ENCODE assay signal across 17 cellular contexts in the genomic region with DNA sequence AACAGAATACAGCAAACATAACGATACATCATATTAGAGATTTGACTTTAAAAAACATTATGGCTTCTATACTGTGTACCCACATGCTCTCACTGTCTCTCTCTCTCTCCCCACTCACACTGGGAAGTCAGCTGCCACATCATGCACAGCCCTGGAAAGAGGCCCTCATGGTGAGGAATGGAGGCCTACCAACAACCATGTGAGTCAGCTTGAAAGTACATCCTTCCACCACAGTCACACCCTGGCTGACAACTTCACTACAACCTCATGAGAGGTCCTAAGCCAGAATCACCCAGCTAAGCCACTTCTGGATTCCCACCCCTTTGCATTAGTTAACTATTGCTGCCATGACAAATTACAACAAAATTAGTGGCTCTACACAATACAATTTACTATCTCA. TPM values are rescaled to one million over a fixed set of nuclear protein-coding genes. Genes with fewer than 3 reads are reported as not detected.
A peak's percentile ranks its signal among the peaks of the same experiment; 100 is the strongest.
DNase-seq lines count a peak whose midpoint lies in the region; ATAC-seq lines count a peak whose summit lies in the region.
"Had no signal": no experiment of that assay in that cellular context is flagged by ENCODE, and none has a peak within 500 bp of the region (broad histone marks: within the 10 kb centered on the region; RNA-seq: fewer than 3 reads in every experiment).

No MANE protein-coding gene starts in this region.

- peak overlapping the region in 1 of 2 donors; percentile 19 for H3K27ac Mint-ChIP-seq in activated naive CD4-positive, alpha-beta T cell treated with anti-CD3 and anti-CD28 coated beads, Interleukin-2, amount 50 U/mL, for 72 hours
- no peak overlapping the region for H3K27ac Mint-ChIP-seq in activated naive CD4-positive, alpha-beta T cell treated with anti-CD3 and anti-CD28 coated beads, Interleukin-2, amount 10 ng/mL, durations not matched to agents 7 days and 5 days
- no peak overlapping the region for H3K27ac Mint-ChIP-seq in stimulated activated naive CD8-positive, alpha-beta T cell treated with anti-CD3 and anti-CD28 coated beads, Interleukin-15, amount 100 ng/mL, for 72 hours
- H3K27ac Mint-ChIP-seq: activated CD4-positive, alpha-beta T cell treated with anti-CD3 and anti-CD28 coated beads, Interleukin-2, amount 10 ng/mL, durations not matched to agents 24 days and 14 days; activated naive CD4-positive, alpha-beta T cell treated with anti-CD3 and anti-CD28 coated beads, Interleukin-2, amount 50 U/mL, for 24 hours; T-helper 1 cell treated with Interleukin-12 subunit alpha and Interleukin-12 subunit beta and Interleukin-4 antibody, amounts not matched to agents 30 μg/mL and 1 μg/mL, for 36 hours; type B pancreatic cell had no signal

- H3K27ac ChIP-seq in caudate nucleus (ENCODE audit: low read depth, low read length) = no peak overlapping the region
- H3K27ac ChIP-seq: pancreas had no signal

- peaks cover 4% of the 10 kb centered on the region for H3K4me1 Mint-ChIP-seq in activated naive CD4-positive, alpha-beta T cell treated with anti-CD3 and anti-CD28 coated beads, Interleukin-2, amount 10 ng/mL, durations not matched to agents 7 days and 5 days
- peaks cover 10% of the 10 kb centered on the region for H3K4me1 Mint-ChIP-seq in stimulated activated naive CD8-positive, alpha-beta T cell treated with anti-CD3 and anti-CD28 coated beads, Interleukin-15, amount 100 ng/mL, for 72 hours

- no peaks in the 10 kb centered on the region for H3K27me3 Mint-ChIP-seq in activated naive CD4-positive, alpha-beta T cell treated with anti-CD3 and anti-CD28 coated beads, Interleukin-2, amount 10 ng/mL, durations not matched to agents 7 days and 5 days
- H3K27me3 Mint-ChIP-seq in stimulated activated naive CD8-positive, alpha-beta T cell treated with anti-CD3 and anti-CD28 coated beads, Interleukin-15, amount 100 ng/mL, for 72 hours = no peaks in the 10 kb centered on the region
- H3K27me3 Mint-ChIP-seq: activated CD4-positive, alpha-beta T cell treated with anti-CD3 and anti-CD28 coated beads, Interleukin-2, amount 10 ng/mL, durations not matched to agents 24 days and 14 days; activated naive CD4-positive, alpha-beta T cell treated with anti-CD3 and anti-CD28 coated beads, Interleukin-2, amount 50 U/mL, for 24 hours; type B pancreatic cell had no signal

- peaks cover 0 to 7% of the 10 kb centered on the region in 2 donors for H3K9me3 Mint-ChIP-seq in activated naive CD4-positive, alpha-beta T cell treated with anti-CD3 and anti-CD28 coated beads, Interleukin-2, amount 50 U/mL, for 72 hours
- peaks cover 9% of the 10 kb centered on the region for H3K9me3 Mint-ChIP-seq in activated naive CD4-positive, alpha-beta T cell treated with anti-CD3 and anti-CD28 coated beads, Interleukin-2, amount 10 ng/mL, durations not matched to agents 7 days and 5 days
- H3K9me3 Mint-ChIP-seq in stimulated activated naive CD8-positive, alpha-beta T cell treated with anti-CD3 and anti-CD28 coated beads, Interleukin-15, amount 100 ng/mL, for 72 hours = no peaks in the 10 kb centered on the region
- H3K9me3 Mint-ChIP-seq: activated naive CD4-positive, alpha-beta T cell treated with anti-CD3 and anti-CD28 coated beads, Interleukin-2, amount 50 U/mL, for 24 hours had no signal

- H3K27me3 ChIP-seq in H7 (ENCODE audit: control insufficient read depth, insufficient read depth, low read length) = no peaks in the 10 kb centered on the region
- H3K27me3 ChIP-seq: pancreas had no signal

- H3K36me3 ChIP-seq in H7 (replicated peaks; ENCODE audit: control insufficient read depth, insufficient read depth, low read length) = no peaks in the 10 kb centered on the region
- H3K36me3 ChIP-seq: pancreas had no signal

- peak; percentile 86 to 87 for ATAC-seq in activated naive CD4-positive, alpha-beta T cell treated with anti-CD3 and anti-CD28 coated beads, Interleukin-2, amount 50 U/mL, for 72 hours
- ATAC-seq in esophagus mucosa = peak; percentile 63
- ATAC-seq in stimulated activated naive CD8-positive, alpha-beta T cell treated with anti-CD3 and anti-CD28 coated beads, Interleukin-15, amount 100 ng/mL, for 72 hours = peak; percentile 91
- ATAC-seq in HG02798 (IDR thresholded peaks at IDR 0.05; ENCODE audit: poor library complexity, unreplicated experiment) = no peak
- ATAC-seq: pancreas had no signal

- H3K4me3 Mint-ChIP-seq in activated naive CD4-positive, alpha-beta T cell treated with anti-CD3 and anti-CD28 coated beads, Interleukin-2, amount 10 ng/mL, durations not matched to agents 7 days and 5 days = no peak overlapping the region
- no peak overlapping the region for H3K4me3 Mint-ChIP-seq in stimulated activated naive CD8-positive, alpha-beta T cell treated with anti-CD3 and anti-CD28 coated beads, Interleukin-15, amount 100 ng/mL, for 72 hours
- H3K4me3 Mint-ChIP-seq: activated CD4-positive, alpha-beta T cell treated with anti-CD3 and anti-CD28 coated beads, Interleukin-2, amount 10 ng/mL, durations not matched to agents 24 days and 14 days; activated naive CD4-positive, alpha-beta T cell treated with anti-CD3 and anti-CD28 coated beads, Interleukin-2, amount 50 U/mL, for 24 hours; T-helper 1 cell treated with Interleukin-12 subunit alpha and Interleukin-12 subunit beta and Interleukin-4 antibody, amounts not matched to agents 30 μg/mL and 1 μg/mL, for 36 hours; type B pancreatic cell had no signal

- no peak overlapping the region for H3K4me3 ChIP-seq in H7 (ENCODE audit: insufficient read depth, low read depth, low read length)
- H3K4me3 ChIP-seq: pancreas had no signal

- CTCF ChIA-PET in activated naive CD4-positive, alpha-beta T cell treated with anti-CD3 and anti-CD28 coated beads, Interleukin-2, amount 10 ng/mL, durations not matched to agents 7 days and 5 days (lab: Charles Lee) = no interaction called here

- peaks cover 0 to 20% of the 10 kb centered on the region in 2 donors for H3K36me3 Mint-ChIP-seq in activated naive CD4-positive, alpha-beta T cell treated with anti-CD3 and anti-CD28 coated beads, Interleukin-2, amount 50 U/mL, for 72 hours
- H3K36me3 Mint-ChIP-seq in activated naive CD4-positive, alpha-beta T cell treated with anti-CD3 and anti-CD28 coated beads, Interleukin-2, amount 10 ng/mL, durations not matched to agents 7 days and 5 days = peaks cover 12% of the 10 kb centered on the region

- DNase-seq in activated naive CD4-positive, alpha-beta T cell treated with anti-CD3 and anti-CD28 coated beads, Interleukin-2, amount 50 U/mL, for 72 hours (ENCODE audit: low spot score in 2 of 2) = no peak
- no peak for DNase-seq in activated naive CD4-positive, alpha-beta T cell treated with anti-CD3 and anti-CD28 coated beads, Interleukin-2, amount 10 ng/mL, durations not matched to agents 7 days and 5 days
- DNase-seq in NCI-H226 = peak; percentile 9
- DNase-seq in stimulated activated naive CD8-positive, alpha-beta T cell treated with anti-CD3 and anti-CD28 coated beads, Interleukin-15, amount 100 ng/mL, for 72 hours = peak in 1 of 2 donors; percentile 26
- DNase-seq in H7 = no peak
- DNase-seq in caudate nucleus (lab: John Stamatoyannopoulos, UW) = no peak
- DNase-seq: activated CD4-positive, alpha-beta T cell treated with anti-CD3 and anti-CD28 coated beads, Interleukin-2, amount 10 ng/mL, durations not matched to agents 24 days and 14 days; Kasumi-1; NCI-H1694 treated with DMSO at 0.1 percent for 48 hours; NCI-H526; pancreas had no signal

RNA-seq across cellular contexts. Expression of a gene that starts 23.3 kb away (rescaled TPM):
- total RNA-seq in activated naive CD4-positive, alpha-beta T cell treated with anti-CD3 and anti-CD28 coated beads, Interleukin-2, amount 50 U/mL, for 72 hours = not detected
- total RNA-seq in esophagus mucosa = not detected
- total RNA-seq in H7 (2014; rRNA removed; shearing (Covaris generic)) = not detected in 2 replicates
- total RNA-seq: activated CD4-positive, alpha-beta T cell treated with anti-CD3 and anti-CD28 coated beads, Interleukin-2, amount 10 ng/mL, durations not matched to agents 24 days and 14 days; mesenteric fat pad; pancreas had no signal
